1 cellular context compared by ENCODE assay signal in the genomic region with DNA sequence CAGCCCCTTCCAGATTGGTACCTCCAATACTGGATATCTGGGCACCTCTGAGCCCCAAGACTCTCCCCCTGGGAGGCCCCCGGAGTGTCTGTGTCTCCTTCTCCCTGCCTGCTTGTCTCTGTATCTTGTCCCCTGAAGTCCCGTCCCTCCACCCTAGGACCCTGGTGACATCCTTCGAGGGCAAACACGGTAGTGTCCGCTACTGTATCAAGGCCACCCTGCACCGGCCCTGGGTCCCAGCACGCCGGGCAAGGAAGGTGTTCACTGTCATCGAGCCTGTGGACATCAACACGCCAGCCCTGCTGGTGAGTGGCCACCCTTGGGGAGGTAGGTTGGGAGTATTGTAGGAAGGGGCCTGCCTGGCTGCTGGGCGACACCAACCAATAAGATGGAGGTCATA.
TF ChIP-seq lines count a peak whose summit lies in the region.

No MANE protein-coding gene starts in this region.

TF ChIP-seq in HepG2, 621 proteins besides CTCF, POLR2A, EP300 and RAD21 (continued from another document):
- TF ChIP-seq, protein P1, sequence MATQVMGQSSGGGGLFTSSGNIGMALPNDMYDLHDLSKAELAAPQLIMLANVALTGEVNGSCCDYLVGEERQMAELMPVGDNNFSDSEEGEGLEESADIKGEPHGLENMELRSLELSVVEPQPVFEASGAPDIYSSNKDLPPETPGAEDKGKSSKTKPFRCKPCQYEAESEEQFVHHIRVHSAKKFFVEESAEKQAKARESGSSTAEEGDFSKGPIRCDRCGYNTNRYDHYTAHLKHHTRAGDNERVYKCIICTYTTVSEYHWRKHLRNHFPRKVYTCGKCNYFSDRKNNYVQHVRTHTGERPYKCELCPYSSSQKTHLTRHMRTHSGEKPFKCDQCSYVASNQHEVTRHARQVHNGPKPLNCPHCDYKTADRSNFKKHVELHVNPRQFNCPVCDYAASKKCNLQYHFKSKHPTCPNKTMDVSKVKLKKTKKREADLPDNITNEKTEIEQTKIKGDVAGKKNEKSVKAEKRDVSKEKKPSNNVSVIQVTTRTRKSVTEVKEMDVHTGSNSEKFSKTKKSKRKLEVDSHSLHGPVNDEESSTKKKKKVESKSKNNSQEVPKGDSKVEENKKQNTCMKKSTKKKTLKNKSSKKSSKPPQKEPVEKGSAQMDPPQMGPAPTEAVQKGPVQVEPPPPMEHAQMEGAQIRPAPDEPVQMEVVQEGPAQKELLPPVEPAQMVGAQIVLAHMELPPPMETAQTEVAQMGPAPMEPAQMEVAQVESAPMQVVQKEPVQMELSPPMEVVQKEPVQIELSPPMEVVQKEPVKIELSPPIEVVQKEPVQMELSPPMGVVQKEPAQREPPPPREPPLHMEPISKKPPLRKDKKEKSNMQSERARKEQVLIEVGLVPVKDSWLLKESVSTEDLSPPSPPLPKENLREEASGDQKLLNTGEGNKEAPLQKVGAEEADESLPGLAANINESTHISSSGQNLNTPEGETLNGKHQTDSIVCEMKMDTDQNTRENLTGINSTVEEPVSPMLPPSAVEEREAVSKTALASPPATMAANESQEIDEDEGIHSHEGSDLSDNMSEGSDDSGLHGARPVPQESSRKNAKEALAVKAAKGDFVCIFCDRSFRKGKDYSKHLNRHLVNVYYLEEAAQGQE (IDR thresholded peaks at IDR 0.05; ENCODE audit: borderline replicate concordance in 1 of 2, low read depth in 1 of 2, low read length in 2 of 2), result no peak
TF ChIP-seq in HepG2: peak in this region for 5.
